In the genomic region with DNA sequence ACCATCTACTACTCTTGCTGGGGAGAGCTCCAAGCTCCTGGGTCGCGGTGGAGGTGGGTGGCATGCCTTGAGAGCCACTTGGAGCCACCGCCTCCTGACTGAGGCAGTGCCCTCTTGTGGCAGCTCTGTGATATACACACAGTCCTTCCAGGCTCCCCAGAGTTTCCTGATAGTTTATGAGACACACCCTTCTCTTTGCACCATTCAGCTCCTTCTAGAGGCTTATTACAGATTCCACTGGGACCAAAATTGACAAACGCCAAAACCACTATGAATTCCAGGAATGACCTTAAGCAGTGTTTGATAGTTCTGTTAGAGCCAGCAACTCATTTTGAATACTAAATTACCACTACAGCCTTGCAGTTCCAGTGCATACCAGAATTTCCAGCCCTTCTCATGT, we compare ENCODE assay signal across 1 cellular context.
TF ChIP-seq lines count a peak whose summit lies in the region.

No MANE protein-coding gene starts in this region.

TF ChIP-seq in WTC11, 78 proteins besides CTCF, POLR2A, EP300 and RAD21 (continued from another document):
- TF ChIP-seq ZNF121 (CRISPR knock-in tag; IDR thresholded peaks at IDR 0.05), result no peak
- TF ChIP-seq, protein P1, sequence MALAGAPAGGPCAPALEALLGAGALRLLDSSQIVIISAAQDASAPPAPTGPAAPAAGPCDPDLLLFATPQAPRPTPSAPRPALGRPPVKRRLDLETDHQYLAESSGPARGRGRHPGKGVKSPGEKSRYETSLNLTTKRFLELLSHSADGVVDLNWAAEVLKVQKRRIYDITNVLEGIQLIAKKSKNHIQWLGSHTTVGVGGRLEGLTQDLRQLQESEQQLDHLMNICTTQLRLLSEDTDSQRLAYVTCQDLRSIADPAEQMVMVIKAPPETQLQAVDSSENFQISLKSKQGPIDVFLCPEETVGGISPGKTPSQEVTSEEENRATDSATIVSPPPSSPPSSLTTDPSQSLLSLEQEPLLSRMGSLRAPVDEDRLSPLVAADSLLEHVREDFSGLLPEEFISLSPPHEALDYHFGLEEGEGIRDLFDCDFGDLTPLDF (CRISPR knock-in tag; IDR thresholded peaks at IDR 0.05), result no peak
- no peak for TF ChIP-seq GRHL2 (CRISPR knock-in tag; IDR thresholded peaks at IDR 0.05; ENCODE audit: insufficient replicate concordance, severe bottlenecking)
- TF ChIP-seq, protein P2, sequence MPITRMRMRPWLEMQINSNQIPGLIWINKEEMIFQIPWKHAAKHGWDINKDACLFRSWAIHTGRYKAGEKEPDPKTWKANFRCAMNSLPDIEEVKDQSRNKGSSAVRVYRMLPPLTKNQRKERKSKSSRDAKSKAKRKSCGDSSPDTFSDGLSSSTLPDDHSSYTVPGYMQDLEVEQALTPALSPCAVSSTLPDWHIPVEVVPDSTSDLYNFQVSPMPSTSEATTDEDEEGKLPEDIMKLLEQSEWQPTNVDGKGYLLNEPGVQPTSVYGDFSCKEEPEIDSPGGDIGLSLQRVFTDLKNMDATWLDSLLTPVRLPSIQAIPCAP (CRISPR knock-in tag; IDR thresholded peaks at IDR 0.05), result no peak
- TF ChIP-seq, protein P3, sequence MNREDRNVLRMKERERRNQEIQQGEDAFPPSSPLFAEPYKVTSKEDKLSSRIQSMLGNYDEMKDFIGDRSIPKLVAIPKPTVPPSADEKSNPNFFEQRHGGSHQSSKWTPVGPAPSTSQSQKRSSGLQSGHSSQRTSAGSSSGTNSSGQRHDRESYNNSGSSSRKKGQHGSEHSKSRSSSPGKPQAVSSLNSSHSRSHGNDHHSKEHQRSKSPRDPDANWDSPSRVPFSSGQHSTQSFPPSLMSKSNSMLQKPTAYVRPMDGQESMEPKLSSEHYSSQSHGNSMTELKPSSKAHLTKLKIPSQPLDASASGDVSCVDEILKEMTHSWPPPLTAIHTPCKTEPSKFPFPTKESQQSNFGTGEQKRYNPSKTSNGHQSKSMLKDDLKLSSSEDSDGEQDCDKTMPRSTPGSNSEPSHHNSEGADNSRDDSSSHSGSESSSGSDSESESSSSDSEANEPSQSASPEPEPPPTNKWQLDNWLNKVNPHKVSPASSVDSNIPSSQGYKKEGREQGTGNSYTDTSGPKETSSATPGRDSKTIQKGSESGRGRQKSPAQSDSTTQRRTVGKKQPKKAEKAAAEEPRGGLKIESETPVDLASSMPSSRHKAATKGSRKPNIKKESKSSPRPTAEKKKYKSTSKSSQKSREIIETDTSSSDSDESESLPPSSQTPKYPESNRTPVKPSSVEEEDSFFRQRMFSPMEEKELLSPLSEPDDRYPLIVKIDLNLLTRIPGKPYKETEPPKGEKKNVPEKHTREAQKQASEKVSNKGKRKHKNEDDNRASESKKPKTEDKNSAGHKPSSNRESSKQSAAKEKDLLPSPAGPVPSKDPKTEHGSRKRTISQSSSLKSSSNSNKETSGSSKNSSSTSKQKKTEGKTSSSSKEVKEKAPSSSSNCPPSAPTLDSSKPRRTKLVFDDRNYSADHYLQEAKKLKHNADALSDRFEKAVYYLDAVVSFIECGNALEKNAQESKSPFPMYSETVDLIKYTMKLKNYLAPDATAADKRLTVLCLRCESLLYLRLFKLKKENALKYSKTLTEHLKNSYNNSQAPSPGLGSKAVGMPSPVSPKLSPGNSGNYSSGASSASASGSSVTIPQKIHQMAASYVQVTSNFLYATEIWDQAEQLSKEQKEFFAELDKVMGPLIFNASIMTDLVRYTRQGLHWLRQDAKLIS (CRISPR knock-in tag; IDR thresholded peaks at IDR 0.05; ENCODE audit: borderline replicate concordance), result no peak
- TF ChIP-seq, protein P4, sequence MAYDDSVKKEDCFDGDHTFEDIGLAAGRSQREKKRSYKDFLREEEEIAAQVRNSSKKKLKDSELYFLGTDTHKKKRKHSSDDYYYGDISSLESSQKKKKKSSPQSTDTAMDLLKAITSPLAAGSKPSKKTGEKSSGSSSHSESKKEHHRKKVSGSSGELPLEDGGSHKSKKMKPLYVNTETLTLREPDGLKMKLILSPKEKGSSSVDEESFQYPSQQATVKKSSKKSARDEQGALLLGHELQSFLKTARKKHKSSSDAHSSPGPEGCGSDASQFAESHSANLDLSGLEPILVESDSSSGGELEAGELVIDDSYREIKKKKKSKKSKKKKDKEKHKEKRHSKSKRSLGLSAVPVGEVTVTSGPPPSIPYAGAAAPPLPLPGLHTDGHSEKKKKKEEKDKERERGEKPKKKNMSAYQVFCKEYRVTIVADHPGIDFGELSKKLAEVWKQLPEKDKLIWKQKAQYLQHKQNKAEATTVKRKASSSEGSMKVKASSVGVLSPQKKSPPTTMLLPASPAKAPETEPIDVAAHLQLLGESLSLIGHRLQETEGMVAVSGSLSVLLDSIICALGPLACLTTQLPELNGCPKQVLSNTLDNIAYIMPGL (CRISPR knock-in tag; IDR thresholded peaks at IDR 0.05), result no peak
- TF ChIP-seq RELA (CRISPR knock-in tag; IDR thresholded peaks at IDR 0.05; ENCODE audit: borderline replicate concordance), result no peak
- TF ChIP-seq ZBTB21 (CRISPR knock-in tag; IDR thresholded peaks at IDR 0.05; ENCODE audit: borderline replicate concordance), result no peak
